ENCODE assay signal across 15 cellular contexts in the genomic region with DNA sequence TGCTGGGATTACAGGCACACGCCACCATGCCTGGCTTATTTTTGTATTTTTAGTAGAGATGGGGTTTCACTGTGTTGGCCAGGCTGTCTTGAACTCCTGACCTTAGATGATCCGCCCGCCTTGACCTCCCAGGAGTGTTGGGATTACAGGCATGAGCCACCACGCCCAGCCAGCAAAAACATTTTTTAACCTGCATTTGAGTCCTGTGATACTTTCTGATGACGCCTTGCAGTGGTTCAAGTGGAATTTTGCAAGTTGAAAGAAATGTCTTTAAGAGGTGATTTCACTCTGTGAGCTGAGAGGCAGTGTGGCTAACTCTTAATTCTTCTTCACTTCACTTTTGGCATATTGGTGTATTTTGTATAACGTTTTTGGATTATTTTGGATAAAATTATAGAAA. TPM values are rescaled to one million over a fixed set of nuclear protein-coding genes. Genes with fewer than 3 reads are reported as not detected.
DNase-seq lines count a peak whose midpoint lies in the region; ATAC-seq and TF ChIP-seq lines count a peak whose summit lies in the region.
"Had no signal": no experiment of that assay in that cellular context is flagged by ENCODE, and none has a peak within 500 bp of the region (broad histone marks: within the 10 kb centered on the region; RNA-seq: fewer than 3 reads in every experiment).

No MANE protein-coding gene starts in this region.

- H3K4me3 ChIP-seq in neutrophil (ENCODE audit: low read depth in 1 of 2, low read length in 1 of 2): no peak overlapping the region
- H3K4me3 ChIP-seq: esophagus squamous epithelium, neural progenitor cell had no signal

- no peaks in the 10 kb centered on the region for H3K9me3 Mint-ChIP-seq in activated T-cell treated with anti-CD3 and anti-CD28 coated beads, Interleukin-2, amount 50 U/mL, for 4 hours
- no peaks in the 10 kb centered on the region for H3K9me3 Mint-ChIP-seq in IgD-negative memory B cell
- H3K9me3 Mint-ChIP-seq in activated naive CD4-positive, alpha-beta T cell treated with anti-CD3 and anti-CD28 coated beads, Interleukin-2, amount 50 U/mL, for 72 hours: no peaks in the 10 kb centered on the region
- H3K9me3 Mint-ChIP-seq: neural progenitor cell had no signal

- peak overlapping the region in 2 of 3 donors; percentile 45 to 71 for H3K27ac Mint-ChIP-seq in IgD-negative memory B cell
- peak overlapping the region; percentile 24 to 65 for H3K27ac Mint-ChIP-seq in activated naive CD4-positive, alpha-beta T cell treated with anti-CD3 and anti-CD28 coated beads, Interleukin-2, amount 50 U/mL, for 72 hours
- H3K27ac Mint-ChIP-seq: neural progenitor cell had no signal

- peaks cover 79% of the 10 kb centered on the region for H3K4me1 Mint-ChIP-seq in activated T-cell treated with anti-CD3 and anti-CD28 coated beads, Interleukin-2, amount 50 U/mL, for 4 hours (ENCODE audit: low read depth)
- H3K4me1 Mint-ChIP-seq in IgD-negative memory B cell: peaks cover 58 to 72% (median 71%) of the 10 kb centered on the region in 3 donors

- H3K4me3 Mint-ChIP-seq in activated T-cell treated with anti-CD3 and anti-CD28 coated beads, Interleukin-2, amount 50 U/mL, for 4 hours: peak overlapping the region; percentile 53
- H3K4me3 Mint-ChIP-seq in IgD-negative memory B cell: peak overlapping the region in 2 of 4 donors; percentile 0 to 19
- H3K4me3 Mint-ChIP-seq: neural progenitor cell had no signal

- H3K36me3 Mint-ChIP-seq in activated T-cell treated with anti-CD3 and anti-CD28 coated beads, Interleukin-2, amount 50 U/mL, for 4 hours (ENCODE audit: insufficient read depth): peaks cover 26% of the 10 kb centered on the region
- H3K36me3 Mint-ChIP-seq in IgD-negative memory B cell: peaks cover 2% of the 10 kb centered on the region
- H3K36me3 Mint-ChIP-seq in activated naive CD4-positive, alpha-beta T cell treated with anti-CD3 and anti-CD28 coated beads, Interleukin-2, amount 50 U/mL, for 72 hours: peaks cover 0 to 22% of the 10 kb centered on the region in 2 donors

- peak overlapping the region; percentile 64 for H3K27ac ChIP-seq in neutrophil
- H3K27ac ChIP-seq: esophagus squamous epithelium, neural progenitor cell had no signal

- H3K36me3 ChIP-seq in neutrophil: no peaks in the 10 kb centered on the region

- no peak for ATAC-seq in activated T-cell treated with anti-CD3 and anti-CD28 coated beads, Interleukin-2, amount 50 U/mL, for 4 hours
- no peak for ATAC-seq in activated naive CD4-positive, alpha-beta T cell treated with anti-CD3 and anti-CD28 coated beads, Interleukin-2, amount 50 U/mL, for 72 hours
- no peak for ATAC-seq in HG02885 (IDR thresholded peaks at IDR 0.05; ENCODE audit: poor library complexity, unreplicated experiment)
- no peak for ATAC-seq in HG03432 (IDR thresholded peaks at IDR 0.05; ENCODE audit: unreplicated experiment)

- H3K27me3 ChIP-seq in neutrophil: no peaks in the 10 kb centered on the region
- H3K27me3 ChIP-seq: esophagus squamous epithelium, neural progenitor cell had no signal

- H3K27me3 Mint-ChIP-seq in activated T-cell treated with anti-CD3 and anti-CD28 coated beads, Interleukin-2, amount 50 U/mL, for 4 hours (ENCODE audit: low read depth): no peaks in the 10 kb centered on the region
- no peaks in the 10 kb centered on the region for H3K27me3 Mint-ChIP-seq in IgD-negative memory B cell

- TF ChIP-seq CTCF in neutrophil (IDR thresholded peaks at IDR 0.05): no peak

- H3K9me3 ChIP-seq in neutrophil: no peaks in the 10 kb centered on the region
- H3K9me3 ChIP-seq: esophagus squamous epithelium had no signal

- peaks cover 65 to 72% of the 10 kb centered on the region in 2 experiments for H3K4me1 ChIP-seq in neutrophil (ENCODE audit: control insufficient read depth in 1 of 2, insufficient read depth in 1 of 2, low read depth in 1 of 2, low read length in 1 of 2)
- H3K4me1 ChIP-seq: neural progenitor cell had no signal

- no peak for DNase-seq in activated T-cell treated with anti-CD3 and anti-CD28 coated beads, Interleukin-2, amount 50 U/mL, for 4 hours
- no peak for DNase-seq in activated T-cell treated with anti-CD3 and anti-CD28 coated beads for 4 hours
- DNase-seq in activated naive CD4-positive, alpha-beta T cell treated with anti-CD3 and anti-CD28 coated beads, Interleukin-2, amount 50 U/mL, for 72 hours (ENCODE audit: low spot score in 2 of 2): no peak
- DNase-seq in cerebellum (ENCODE audit: low spot score): no peak
- DNase-seq: esophagus squamous epithelium, mammary epithelial cell, NCI-H1694, SIG-M5, substantia nigra had no signal

RNA-seq across cellular contexts. Expression of a gene that starts 9.1 kb away (rescaled TPM):
- total RNA-seq in activated T-cell treated with anti-CD3 and anti-CD28 coated beads, Interleukin-2, amount 50 U/mL, for 4 hours: 100 to 1,000 TPM; 307 to 343 (median 326) TPM
- polyA plus RNA-seq in IgD-negative memory B cell: 87.0 TPM
- total RNA-seq in activated naive CD4-positive, alpha-beta T cell treated with anti-CD3 and anti-CD28 coated beads, Interleukin-2, amount 50 U/mL, for 72 hours: 100 to 1,000 TPM; 255 to 315 TPM
- 7.8 TPM for total RNA-seq in cerebellum

RNA-seq across cellular contexts. Expression of a gene that starts 54.2 kb away (rescaled TPM):
- under 1 TPM; 0.46 to 0.61 (median 0.46) TPM for total RNA-seq in activated T-cell treated with anti-CD3 and anti-CD28 coated beads, Interleukin-2, amount 50 U/mL, for 4 hours
- 0.44 TPM for polyA plus RNA-seq in IgD-negative memory B cell
- total RNA-seq in activated naive CD4-positive, alpha-beta T cell treated with anti-CD3 and anti-CD28 coated beads, Interleukin-2, amount 50 U/mL, for 72 hours: 1 to 10 TPM; 1.9 to 2.1 TPM
- total RNA-seq in cerebellum: 2.7 TPM
- total RNA-seq: esophagus squamous epithelium, H1, mammary epithelial cell had no signal
- polyA plus RNA-seq: H1, mammary epithelial cell had no signal

Comparison
In these comparisons a context has a peak if more than half of its experiments do, and no peak if none do; other contexts are left out.
1. RNA of a gene that starts 9.1 kb away (total RNA-seq): 307 to 343 TPM in activated T-cell treated with anti-CD3 and anti-CD28 coated beads, Interleukin-2, amount 50 U/mL, for 4 hours and 255 to 315 TPM in activated naive CD4-positive, alpha-beta T cell treated with anti-CD3 and anti-CD28 coated beads, Interleukin-2, amount 50 U/mL, for 72 hours; 7.8 TPM in cerebellum (single experiment); every median in the first group is over 10 times any median in the second.